9 cellular contexts compared by ENCODE assay signal in the genomic region with DNA sequence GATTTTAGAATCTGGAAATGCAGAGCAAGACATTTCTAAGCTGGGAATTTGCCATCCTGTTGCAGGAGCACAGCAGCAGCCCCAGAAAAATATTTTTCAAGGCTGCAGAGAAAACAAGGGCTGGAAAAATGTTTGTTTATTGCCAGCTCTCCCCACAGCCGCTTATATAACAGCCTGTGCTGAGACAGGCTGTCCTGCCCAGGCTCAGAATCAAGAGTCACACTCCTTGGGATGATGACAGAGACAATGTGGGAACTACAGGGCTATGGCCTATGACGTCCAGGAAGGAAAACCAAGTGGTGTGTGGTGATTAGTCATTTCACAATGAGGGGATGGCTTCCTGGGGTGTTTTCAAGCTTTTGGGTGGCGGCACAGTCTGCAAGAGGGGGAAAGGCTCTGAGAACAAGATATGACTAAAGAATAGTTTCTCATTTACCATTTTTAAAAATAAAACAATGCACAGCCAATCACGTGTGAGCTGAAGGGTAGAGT.
DNase-seq lines count a peak whose midpoint lies in the region; ATAC-seq and TF ChIP-seq lines count a peak whose summit lies in the region.
"Had no signal": no experiment of that assay in that cellular context is flagged by ENCODE, and none has a peak within 500 bp of the region (broad histone marks: within the 10 kb centered on the region; RNA-seq: fewer than 3 reads in every experiment).

No MANE protein-coding gene starts in this region.

- H2BK120ac ChIP-seq in neuronal stem cell (ENCODE audit: low read depth, low read length) = no peak overlapping the region

- BruUV-seq in Calu3 (replicated peaks; lab: Mats Ljungman, UMichigan) = no TSS peak

- no peak overlapping the region for H2BK5ac ChIP-seq in neuronal stem cell (ENCODE audit: low read length)

- no peak overlapping the region for H4K91ac ChIP-seq in neuronal stem cell (ENCODE audit: low read depth, low read length, poor library complexity)

- TF ChIP-seq CTCF in GM06990 (IDR thresholded peaks at IDR 0.05; ENCODE audit: insufficient read depth, low read length, poor library complexity, severe bottlenecking) = no peak
- TF ChIP-seq CTCF in Calu3 (IDR thresholded peaks at IDR 0.05; ENCODE audit: unreplicated experiment) = no peak

- H3K4me3 Mint-ChIP-seq in Calu3 (ENCODE audit: low read depth, unreplicated experiment) = no peak overlapping the region

- H3K27ac Mint-ChIP-seq in Calu3 (ENCODE audit: unreplicated experiment) = no peak overlapping the region

- no peak overlapping the region for H3K4me2 ChIP-seq in neuronal stem cell (ENCODE audit: insufficient read depth, low read length, poor library complexity, severe bottlenecking)

- peaks cover 3% of the 10 kb centered on the region for H3K9me3 Mint-ChIP-seq in Calu3 (ENCODE audit: low read depth, unreplicated experiment)

- H3K36me3 ChIP-seq in GM06990 (ENCODE audit: control insufficient read depth, insufficient read depth, low read length) (no peaks in the 10 kb centered on the region), SK-N-MC (ENCODE audit: insufficient read depth, low read length) (no peaks in the 10 kb centered on the region), neuronal stem cell (replicated peaks in 1 of 2; ENCODE audit: control insufficient read depth in 2 of 2, insufficient read depth in 2 of 2, low read length in 2 of 2) (no peaks in the 10 kb centered on the region)
- H3K36me3 ChIP-seq: neutrophil had no signal

- no peak overlapping the region for H3K18ac ChIP-seq in neuronal stem cell (ENCODE audit: low read length)

- no peak overlapping the region for H2BK12ac ChIP-seq in neuronal stem cell (ENCODE audit: low read length)

- peak overlapping the region; percentile 53 for H2AFZ ChIP-seq in neuronal stem cell (ENCODE audit: low read length)

- H3K4me3 ChIP-seq in GM06990 (replicated peaks; ENCODE audit: low read depth, low read length) (no peak overlapping the region), SK-N-MC (no peak overlapping the region), neuronal stem cell (ENCODE audit: low read length in 2 of 2) (no peak overlapping the region)

- no peak overlapping the region for H3K4ac ChIP-seq in neuronal stem cell (ENCODE audit: low read length)

- peak; percentile 43 for DNase-seq in GM06990 (ENCODE audit: extremely low read depth, insufficient read length)
- peak; percentile 78 for DNase-seq in H4 (ENCODE audit: low spot score)
- DNase-seq in SK-N-MC (ENCODE audit: low read depth, low spot score) = no peak
- DNase-seq in neuronal stem cell (ENCODE audit: low spot score) = no peak
- DNase-seq in Calu3 = no peak
- DNase-seq in 8988T = no peak

- peaks cover 2% of the 10 kb centered on the region in 2 donors for H3K4me1 ChIP-seq in neuronal stem cell (ENCODE audit: control insufficient read depth in 2 of 2, insufficient read depth in 1 of 2, low read depth in 1 of 2, low read length in 2 of 2)

- H3K14ac ChIP-seq in neuronal stem cell (ENCODE audit: low read length) = no peak overlapping the region

- H3K23ac ChIP-seq in neuronal stem cell (ENCODE audit: low read depth, low read length, poor library complexity) = no peak overlapping the region

- H3K27me3 ChIP-seq in GM06990 (replicated peaks; ENCODE audit: control insufficient read depth, insufficient read depth, low read length) (no peaks in the 10 kb centered on the region; the same call in 1 of the 2 replicates), neuronal stem cell (ENCODE audit: control insufficient read depth in 3 of 3, insufficient read depth in 3 of 3, low read depth in 1 of 3, low read length in 3 of 3) (no peaks in the 10 kb centered on the region)

- CTCF ChIA-PET in Calu3 (lab: Charles Lee) = no interaction called here

- peaks cover 7% of the 10 kb centered on the region for H3K4me1 Mint-ChIP-seq in Calu3 (ENCODE audit: low read depth, unreplicated experiment)

- H3K9ac ChIP-seq in SK-N-MC (ENCODE audit: insufficient read length) = peak overlapping the region; percentile 3
- no peak overlapping the region for H3K9ac ChIP-seq in neuronal stem cell (ENCODE audit: low read depth, low read length, poor library complexity)

- no peak overlapping the region for H3K27ac ChIP-seq in SK-N-MC
- H3K27ac ChIP-seq in neuronal stem cell (replicated peaks; ENCODE audit: low read length) = no peak overlapping the region
- H3K27ac ChIP-seq: neutrophil had no signal

- H3K9me3 ChIP-seq in SK-N-MC (ENCODE audit: low read depth, low read length) (no peaks in the 10 kb centered on the region), neuronal stem cell (replicated peaks in 1 of 2; ENCODE audit: control insufficient read depth in 2 of 2, insufficient read depth in 1 of 2, low read depth in 1 of 2, low read length in 2 of 2) (no peaks in the 10 kb centered on the region)
- H3K9me3 ChIP-seq: neutrophil had no signal

- intact Hi-C loops in Calu3 (cut with micrococcal nuclease; ENCODE audit: unreplicated experiment) = loop anchor here (10.0 kb wide), 1 partner anchor 137 kb away; the partner anchor contains the start of gene SERP2

- no peak overlapping the region for H2BK15ac ChIP-seq in neuronal stem cell (ENCODE audit: low read length)

- no peak overlapping the region for H4K8ac ChIP-seq in neuronal stem cell (ENCODE audit: low read depth, low read length)

- no peak overlapping the region for H2AK5ac ChIP-seq in neuronal stem cell (ENCODE audit: low read depth, low read length)

- no peaks in the 10 kb centered on the region for H3K27me3 Mint-ChIP-seq in Calu3 (ENCODE audit: unreplicated experiment)

- no CpG with 5 or more reads among the region's 4 CpGs for WGBS in neuronal stem cell (ENCODE audit: extremely low coverage in 2 of 2, insufficient read length in 2 of 2, insufficient replicate concordance in 1 of 2), 2 donors

- H3K36me3 Mint-ChIP-seq in Calu3 (ENCODE audit: insufficient read depth, unreplicated experiment) = no peaks in the 10 kb centered on the region

- ATAC-seq in esophagus mucosa = peak; percentile 82
- ATAC-seq in HG03175 (IDR thresholded peaks at IDR 0.05; ENCODE audit: unreplicated experiment) = no peak

- no peaks in the 10 kb centered on the region for H3K79me1 ChIP-seq in neuronal stem cell (ENCODE audit: low read depth, low read length)

Comparison
In these comparisons a context has a peak if more than half of its experiments do, and no peak if none do; other contexts are left out.
1. DNase-seq: peak in GM06990 (single experiment) and H4 (single experiment); none in SK-N-MC (single experiment), neuronal stem cell (single experiment), Calu3 (single experiment) and 8988T (single experiment).